ENCODE assay signal across 8 cellular contexts in genomic region chr16:58733671-58734458, GRCh38. TPM values are rescaled to one million over a fixed set of nuclear protein-coding genes. Genes with fewer than 3 reads are reported as not detected.
DNase-seq lines count a peak whose midpoint lies in the region; TF ChIP-seq lines count a peak whose summit lies in the region.

Gene GOT2, minus strand, starts transcription at chr16:58734316. Its CDS starts 88 bp downstream, at chr16:58734228.

- no peak for TF ChIP-seq POLR2A in suprapubic skin (IDR thresholded peaks at IDR 0.05)

- TF ChIP-seq EP300 in suprapubic skin (IDR thresholded peaks at IDR 0.05) = no peak

- H4K20me1 ChIP-seq in Loucy (ENCODE audit: insufficient read depth, low read length, poor library complexity, severe bottlenecking) = peaks cover 42% of the 10 kb centered on the region

- H3K9me3 ChIP-seq in Loucy (ENCODE audit: insufficient read depth, low read depth, low read length) = no peaks in the 10 kb centered on the region
- no peaks in the 10 kb centered on the region for H3K9me3 ChIP-seq in SJCRH30 (replicated peaks)
- no peaks in the 10 kb centered on the region for H3K9me3 ChIP-seq in suprapubic skin

- peak within 1 kb of the TSS; percentile 92 for H3K4me2 ChIP-seq in Loucy (ENCODE audit: low read depth, low read length, poor library complexity, severe bottlenecking)

- no peaks in the 10 kb centered on the region for H3K27me3 ChIP-seq in H7 (ENCODE audit: control insufficient read depth, insufficient read depth, low read length)
- no peaks in the 10 kb centered on the region for H3K27me3 ChIP-seq in Loucy (ENCODE audit: insufficient read depth, low read length, poor library complexity, severe bottlenecking)
- H3K27me3 ChIP-seq in SJCRH30 = no peaks in the 10 kb centered on the region
- H3K27me3 ChIP-seq in suprapubic skin = no peaks in the 10 kb centered on the region

- peaks cover 40% of the 10 kb centered on the region for H3K4me1 ChIP-seq in Loucy (ENCODE audit: insufficient read depth, low read length, poor library complexity, severe bottlenecking)
- peaks cover 8% of the 10 kb centered on the region; the same call in 1 of the 2 replicates for H3K4me1 ChIP-seq in SJCRH30
- H3K4me1 ChIP-seq in suprapubic skin = peaks cover 31% of the 10 kb centered on the region

- H3K79me2 ChIP-seq in Loucy (ENCODE audit: insufficient read depth, low read length) = peaks cover 53% of the 10 kb centered on the region

- H3K27ac ChIP-seq in SJCRH30 (peak within 1 kb of the TSS; percentile 59), suprapubic skin (peak within 1 kb of the TSS; percentile 62)

- peak; percentile 54 for DNase-seq in GDM1 (lab: John Stamatoyannopoulos, UW)
- DNase-seq in H7 = peak; percentile 94
- DNase-seq in SJCRH30 = peak; percentile 88 to 92
- peak; percentile 84 for DNase-seq in activated naive CD4-positive, alpha-beta T cell treated with Interleukin-2 at 50 U/mL for 16 hours
- peak; percentile 84 for DNase-seq in germinal center (ENCODE audit: low spot score)
- DNase-seq in nucleus accumbens (lab: John Stamatoyannopoulos, UW) = peak in 54 of 56 donors; percentile 28 to 89 (median 73)
- DNase-seq in suprapubic skin (ENCODE audit: low spot score in 2 of 2) = peak; percentile 79 to 84

- WGBS in suprapubic skin = 1% methylated on average over 35 of the region's 68 CpGs

- TF ChIP-seq CTCF in Loucy (conservative IDR thresholded peaks at IDR 0.05; ENCODE audit: low read length) (peak; percentile 83), suprapubic skin (IDR thresholded peaks at IDR 0.05) (peak; percentile 26 to 94)

- H3K36me3 ChIP-seq in H7 (replicated peaks; ENCODE audit: control insufficient read depth, insufficient read depth, low read length) (peaks cover 3% of the 10 kb centered on the region), Loucy (ENCODE audit: insufficient read depth, low read length) (no peaks in the 10 kb centered on the region), SJCRH30 (peaks cover 7% of the 10 kb centered on the region; the same call in 1 of the 2 replicates), suprapubic skin (no peaks in the 10 kb centered on the region)

- peak within 1 kb of the TSS; percentile 91 for H3K4me3 ChIP-seq in H7 (ENCODE audit: insufficient read depth, low read depth, low read length)
- peak within 1 kb of the TSS; percentile 97 for H3K4me3 ChIP-seq in Loucy (ENCODE audit: low read length, poor library complexity, severe bottlenecking)
- peak within 1 kb of the TSS; percentile 92 for H3K4me3 ChIP-seq in SJCRH30
- H3K4me3 ChIP-seq in suprapubic skin = peak within 1 kb of the TSS; percentile 95

- H3K9me2 ChIP-seq in Loucy (replicated peaks; ENCODE audit: low read depth, low read length) = no peaks in the 10 kb centered on the region

- H3K9ac ChIP-seq in Loucy (ENCODE audit: low read depth, low read length, poor library complexity, severe bottlenecking) = peak within 1 kb of the TSS; percentile 92

- peak within 1 kb of the TSS; percentile 94 for H2AFZ ChIP-seq in Loucy (ENCODE audit: low read length)

- no peaks in the 10 kb centered on the region for H3F3A ChIP-seq in Loucy (ENCODE audit: low read depth)

RNA-seq across cellular contexts. Expression of gene GOT2, which starts in this region (rescaled TPM):
- total RNA-seq in H7 (2014; rRNA removed; shearing (Covaris generic)) = 138 and 144 TPM in 2 replicates
- 163 and 173 TPM in 2 replicates for total RNA-seq in SJCRH30 (2014; rRNA removed; shearing (Covaris generic))
- 10 to 100 TPM; 44.9 to 92.5 (median 78.8) TPM for total RNA-seq in suprapubic skin

Comparison
In these comparisons a context has a peak if more than half of its experiments do, and no peak if none do; other contexts are left out.
1. Peak in every context shown above with its lines: DNase-seq, H3K4me3 ChIP-seq and H3K27ac ChIP-seq.